ENCODE assay signal across 1 cellular context in the genomic region with DNA sequence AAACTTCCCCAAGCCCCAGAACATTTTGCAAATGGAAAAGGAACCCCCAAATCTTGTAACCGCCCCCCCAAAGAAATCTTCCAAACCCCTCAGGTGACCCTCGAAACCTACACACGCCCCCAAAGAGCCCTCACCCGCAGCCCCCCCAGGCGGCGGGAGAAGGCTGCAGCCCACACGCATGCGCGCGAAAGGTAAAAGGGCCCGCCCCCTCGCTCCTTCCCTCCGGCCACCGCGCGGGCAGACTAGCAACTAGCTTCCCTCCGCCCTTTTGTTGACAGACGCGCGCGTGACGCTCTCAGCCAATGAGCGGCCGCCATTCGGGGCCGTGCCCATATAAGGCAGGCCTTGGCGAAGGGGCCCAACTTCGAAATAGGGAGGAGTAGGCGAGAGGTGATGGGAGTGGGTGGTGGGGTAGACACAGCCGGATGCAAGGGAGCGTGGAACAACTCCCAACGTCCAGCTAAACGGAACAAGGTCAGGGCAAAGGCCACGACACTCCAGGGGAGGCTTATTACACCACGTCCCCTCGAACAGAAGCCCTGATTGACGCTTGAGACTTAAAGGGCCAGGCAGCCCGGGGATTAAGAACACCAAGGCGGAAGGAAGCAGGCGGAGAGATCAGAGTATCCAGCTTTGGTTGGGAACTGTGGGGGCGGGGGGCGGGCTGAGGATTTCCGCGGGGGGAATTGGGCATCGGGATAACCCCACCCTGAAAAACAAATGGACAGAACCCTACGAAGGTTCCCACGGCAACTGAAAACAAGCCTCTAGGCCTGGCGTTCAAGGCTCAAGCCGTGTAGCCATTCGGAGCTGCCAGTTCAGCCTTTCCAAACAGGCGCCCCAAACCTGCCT.
TF ChIP-seq lines count a peak whose summit lies in the region.

No MANE protein-coding gene starts in this region.

TF ChIP-seq in endothelial cell of umbilical vein, 7 proteins besides CTCF, POLR2A, EP300 and RAD21:
- TF ChIP-seq MAX (IDR thresholded peaks at IDR 0.05; ENCODE audit: insufficient read depth, insufficient read length) (peak; percentile 84), EZH2 (IDR thresholded peaks at IDR 0.05; ENCODE audit: borderline replicate concordance, low read depth, low read length, severe bottlenecking) (no peak), JUN (IDR thresholded peaks at IDR 0.05; ENCODE audit: borderline replicate concordance, insufficient read depth, insufficient read length, low read depth) (no peak), MYC (IDR thresholded peaks at IDR 0.05; ENCODE audit: low read depth, low read length) (no peak), GATA2 (IDR thresholded peaks at IDR 0.05; ENCODE audit: insufficient read depth, insufficient read length, low read depth, low read length) (no peak), FOS (IDR thresholded peaks at IDR 0.05; ENCODE audit: borderline replicate concordance, insufficient read depth, low read length) (peak; percentile 4), POLR2AphosphoS5 (IDR thresholded peaks at IDR 0.05; ENCODE audit: insufficient read depth, low read depth, low read length) (peak; percentile 85)
